In genomic region chr19:35261356-35262100, GRCh38 we compare ENCODE assay signal across 1 cellular context.
A peak's percentile ranks its signal among the peaks of the same experiment; 100 is the strongest.
TF ChIP-seq lines count a peak whose summit lies in the region.

No MANE protein-coding gene starts in this region.

TF ChIP-seq in H1, 55 proteins besides CTCF, POLR2A, EP300 and RAD21:
- no peak for TF ChIP-seq FOSL1 (IDR thresholded peaks at IDR 0.05; ENCODE audit: insufficient read depth, low read depth, low read length)
- TF ChIP-seq POLR2AphosphoS5 (IDR thresholded peaks at IDR 0.05; ENCODE audit: low read depth, low read length), result 0 out of 2 replicates have a peak, but pooled peaks have one; percentile 5
